9 cellular contexts compared by ENCODE assay signal in genomic region chr6:78910611-78911134, GRCh38. TPM values are rescaled to one million over a fixed set of nuclear protein-coding genes. Genes with fewer than 3 reads are reported as not detected.
DNase-seq lines count a peak whose midpoint lies in the region; ATAC-seq, FAIRE-seq and TF ChIP-seq lines count a peak whose summit lies in the region.
"Had no signal": no experiment of that assay in that cellular context is flagged by ENCODE, and none has a peak within 500 bp of the region (broad histone marks: within the 10 kb centered on the region; RNA-seq: fewer than 3 reads in every experiment).

No MANE protein-coding gene starts in this region.

- DNase-seq in GM13976 (ENCODE audit: low spot score): peak; percentile 69
- peak; percentile 59 for DNase-seq in GM23248
- DNase-seq in glutamatergic neuron: peak; percentile 67
- peak in 3 of 6 donors; percentile 13 to 64 (median 50) for DNase-seq in pancreas
- DNase-seq in NCI-H1048 (lab: John Stamatoyannopoulos, UW): no peak
- DNase-seq in RCC 7860 (ENCODE audit: low spot score): no peak

- H3K4me3 ChIP-seq in GM23248 (peak overlapping the region; percentile 75), WI38 (ENCODE audit: low read depth, low read length) (peak overlapping the region; percentile 59), pancreas (peak overlapping the region; percentile 21 to 47 (median 34))

- peaks cover 16% of the 10 kb centered on the region for H3F3A ChIP-seq in GM23248 (ENCODE audit: insufficient read depth)

- peaks cover 31% of the 10 kb centered on the region for H3K4me1 ChIP-seq in GM23248 (ENCODE audit: insufficient read depth)
- no peaks in the 10 kb centered on the region for H3K4me1 ChIP-seq in pancreas

- H3K9ac ChIP-seq in GM23248: peak overlapping the region; percentile 55

- in situ Hi-C loops in GM13976 (cut with MboI; ENCODE audit: low sequenced_read_pairs, unreplicated experiment): no loop called here
- in situ Hi-C loops in GM23248 (cut with MboI): no loop called here

- H3K4me2 ChIP-seq in GM23248 (ENCODE audit: unreplicated experiment): peak overlapping the region; percentile 85

- no peaks in the 10 kb centered on the region for H3K27me3 ChIP-seq in GM23248 (replicated peaks; ENCODE audit: insufficient read depth)
- H3K27me3 ChIP-seq in pancreas: no peaks in the 10 kb centered on the region

- H3K27ac ChIP-seq in GM23248: no peak overlapping the region
- H3K27ac ChIP-seq in pancreas: no peak overlapping the region
- H3K27ac ChIP-seq: neutrophil had no signal

- H4K20me1 ChIP-seq in GM23248 (ENCODE audit: insufficient read depth): no peaks in the 10 kb centered on the region

- peaks cover 6% of the 10 kb centered on the region for H3K27me3 Mint-ChIP-seq in glutamatergic neuron (ENCODE audit: unreplicated experiment)

- H3K27ac Mint-ChIP-seq in glutamatergic neuron (ENCODE audit: unreplicated experiment): no peak overlapping the region

- ATAC-seq in pancreas (peak; percentile 58 to 84 (median 72)), HG03280 (IDR thresholded peaks at IDR 0.05; ENCODE audit: unreplicated experiment) (no peak)

- FAIRE-seq in pancreas (lab: Jason Lieb, UNC): no peak
- no peak for FAIRE-seq in RCC 7860 (lab: Jason Lieb, UNC)

- peaks cover 2% of the 10 kb centered on the region for H3K9me3 Mint-ChIP-seq in glutamatergic neuron (ENCODE audit: unreplicated experiment)

- no peaks in the 10 kb centered on the region for H3K9me2 ChIP-seq in GM23248 (ENCODE audit: insufficient read depth)

- H3K4me3 Mint-ChIP-seq in glutamatergic neuron (ENCODE audit: unreplicated experiment): peak overlapping the region; percentile 89

- TF ChIP-seq CTCF in GM13976 (IDR thresholded peaks at IDR 0.05; ENCODE audit: borderline replicate concordance, control extremely low read depth, extremely low read depth, insufficient read depth, missing control alignments): no peak
- no peak for TF ChIP-seq CTCF in WI38 (IDR thresholded peaks at IDR 0.05; ENCODE audit: low read depth, low read length)
- no peak for TF ChIP-seq CTCF in glutamatergic neuron (IDR thresholded peaks at IDR 0.05; ENCODE audit: partially characterized antibody, unreplicated experiment)
- no peak for TF ChIP-seq CTCF in pancreas (IDR thresholded peaks at IDR 0.05)

- H3K79me2 ChIP-seq in GM23248 (ENCODE audit: insufficient read depth): no peaks in the 10 kb centered on the region

- H3K36me3 ChIP-seq in GM23248 (ENCODE audit: low read depth) (no peaks in the 10 kb centered on the region), pancreas (no peaks in the 10 kb centered on the region)
- H3K36me3 ChIP-seq: neutrophil had no signal

- H3K4me1 Mint-ChIP-seq in glutamatergic neuron (ENCODE audit: low read depth, unreplicated experiment): peaks cover 3% of the 10 kb centered on the region

- 3% methylated on average over 28 to 39 of the region's 47 CpGs for WGBS in GM23248 (ENCODE audit: low coverage in 1 of 2, low lambda C conversion rate in 2 of 2, missing lambda C conversion rate in 2 of 2), 2 experiments
- WGBS in pancreas, 2 donors: 3 to 4% methylated on average over 47 of the region's 47 CpGs

- peaks cover 11% of the 10 kb centered on the region for H3K36me3 Mint-ChIP-seq in glutamatergic neuron (ENCODE audit: unreplicated experiment)

- peak overlapping the region; percentile 87 for H2AFZ ChIP-seq in GM23248

- intact Hi-C loops in pancreas (cut with DNase I): no loop called here

- H3K9me3 ChIP-seq in GM23248 (ENCODE audit: low read depth): no peaks in the 10 kb centered on the region
- H3K9me3 ChIP-seq in pancreas: no peaks in the 10 kb centered on the region
- H3K9me3 ChIP-seq: neutrophil had no signal

RNA-seq across cellular contexts. Expression of gene IRAK1BP1, which starts 43.3 kb away (rescaled TPM):
- total RNA-seq in GM23248 (2014; rRNA removed; shearing (Covaris generic)): 4.2 and 4.6 TPM in 2 replicates
- 2.0 TPM in 2 replicates for polyA plus RNA-seq in GM23248 (2016; fragmentation: Nextera tagmentation; extraction: Ambion mirVana)
- 13.8 TPM for total RNA-seq in glutamatergic neuron (ENCODE audit: unreplicated experiment)
- 1 to 10 TPM; 2.4 to 5.6 (median 4.0) TPM for total RNA-seq in pancreas
- polyA plus RNA-seq in pancreas: 1 to 10 TPM; 2.4 to 2.5 TPM

Comparison
In these comparisons a context has a peak if more than half of its experiments do, and no peak if none do; other contexts are left out.
1. DNase-seq: peak in GM13976 (single experiment), GM23248 (single experiment) and glutamatergic neuron (single experiment); none in NCI-H1048 (single experiment) and RCC 7860 (single experiment).
2. Peak in every context shown above with its lines, with median percentiles within 50 percentile points of each other: H3K4me3 ChIP-seq.